10 cellular contexts compared by ENCODE assay signal in genomic region chrX:26649534-26649933, GRCh38.
DNase-seq lines count a peak whose midpoint lies in the region; ATAC-seq, FAIRE-seq and TF ChIP-seq lines count a peak whose summit lies in the region.
"Had no signal": no experiment of that assay in that cellular context is flagged by ENCODE, and none has a peak within 500 bp of the region (broad histone marks: within the 10 kb centered on the region; RNA-seq: fewer than 3 reads in every experiment).

No MANE protein-coding gene starts in this region.

- no peaks in the 10 kb centered on the region for H4K20me1 ChIP-seq in KMS-11 (ENCODE audit: insufficient read depth)
- H4K20me1 ChIP-seq in GM12878 (ENCODE audit: control insufficient read depth, insufficient read depth) = no peaks in the 10 kb centered on the region

- in situ Hi-C loops in GM12878 (cut with MboI) = no loop called here

- ATAC-seq in GM12878 (peak; percentile 60), HG02571 (IDR thresholded peaks at IDR 0.05; ENCODE audit: unreplicated experiment) (no peak), GM18870 (IDR thresholded peaks at IDR 0.05; ENCODE audit: unreplicated experiment) (no peak), GM18858 (IDR thresholded peaks at IDR 0.05; ENCODE audit: unreplicated experiment) (no peak)

- H3K79me2 ChIP-seq in KMS-11 (ENCODE audit: insufficient read depth, low read depth) = no peaks in the 10 kb centered on the region
- H3K79me2 ChIP-seq in GM12878 (ENCODE audit: control insufficient read depth, insufficient read depth, low read length) = no peaks in the 10 kb centered on the region

- POLR2A ChIA-PET in GM12878 (lab: Charles Lee) = no interaction called here

- H3K9me3 ChIP-seq in GM12878 (replicated peaks; ENCODE audit: control insufficient read depth, insufficient read depth, low read length) = no peaks in the 10 kb centered on the region; the same call in 2 of the 3 replicates

- no peak overlapping the region for H3K4me3 Mint-ChIP-seq in osteocyte (ENCODE audit: unreplicated experiment)
- H3K4me3 Mint-ChIP-seq: CD4-positive, CD25-positive, alpha-beta regulatory T cell had no signal

- no peaks in the 10 kb centered on the region for H3K27me3 Mint-ChIP-seq in osteocyte (ENCODE audit: unreplicated experiment)
- H3K27me3 Mint-ChIP-seq: CD4-positive, CD25-positive, alpha-beta regulatory T cell had no signal

- FAIRE-seq in GM12878 (lab: Jason Lieb, UNC) = peak; percentile 83

- no peaks in the 10 kb centered on the region for H3K36me3 Mint-ChIP-seq in osteocyte (ENCODE audit: unreplicated experiment)
- H3K36me3 Mint-ChIP-seq: CD4-positive, CD25-positive, alpha-beta regulatory T cell had no signal

- SMC1A ChIA-PET in GM12878 (lab: Charles Lee; ENCODE audit: uncharacterized antibody, unreplicated experiment) = no interaction called here

- H3K27ac ChIP-seq in KMS-11 (no peak overlapping the region), GM12878 (ENCODE audit: control insufficient read depth, insufficient read depth) (no peak overlapping the region)

- H3K4me3 ChIP-seq in KMS-11 (IDR thresholded peaks at IDR 0.05; ENCODE audit: insufficient read depth, low read depth, low read length) (no peak overlapping the region), GM12878 (no peak overlapping the region)

- no peak overlapping the region for H3K27ac Mint-ChIP-seq in osteocyte (ENCODE audit: unreplicated experiment)
- H3K27ac Mint-ChIP-seq: CD4-positive, CD25-positive, alpha-beta regulatory T cell had no signal

- TF ChIP-seq RAD21 in GM12878 (IDR thresholded peaks at IDR 0.05; ENCODE audit: insufficient read depth, low read depth, low read length) = 0 out of 2 replicates have a peak, but pooled peaks have one; percentile 16

- H3K27me3 ChIP-seq in KMS-11 (ENCODE audit: insufficient read depth, low read depth) (no peaks in the 10 kb centered on the region), GM12878 (replicated peaks in 1 of 2; ENCODE audit: control insufficient read depth in 2 of 2, insufficient read depth in 2 of 2, low read length in 1 of 2) (no peaks in the 10 kb centered on the region)

- H3K36me3 ChIP-seq in KMS-11 (ENCODE audit: insufficient read depth) (no peaks in the 10 kb centered on the region), GM12878 (ENCODE audit: control insufficient read depth in 2 of 2, insufficient read depth in 2 of 2, low read length in 1 of 2) (no peaks in the 10 kb centered on the region)

- no peak for TF ChIP-seq EP300 in GM12878 (IDR thresholded peaks at IDR 0.05; ENCODE audit: borderline replicate concordance in 1 of 2, control insufficient read depth in 1 of 2, low read depth in 2 of 2, low read length in 2 of 2)

- intact Hi-C loops in GM12878 (cut with micrococcal nuclease; ENCODE audit: unreplicated experiment) = no loop called here

- no peak overlapping the region for H2AFZ ChIP-seq in KMS-11 (ENCODE audit: low read depth)
- no peak overlapping the region for H2AFZ ChIP-seq in GM12878 (ENCODE audit: control insufficient read depth, low read depth, low read length)

- no TSS peak for BruUV-seq in GM12878 (replicated peaks; lab: Mats Ljungman, UMichigan)

- whole genome bisulfite sequencing in GM12878 (ENCODE audit: insufficient coverage, insufficient replicate concordance, low lambda C conversion rate, missing lambda C conversion rate) = 7% methylated on average over 7 of the region's 7 CpGs

- CTCF ChIA-PET in GM12878 (lab: Yijun Ruan, JAX) = interaction anchor here (0.6 to 1.6 kb wide), 9 partner anchors 10 to 1893 kb away, joined by 3 to 9 read pairs (median 4); no protein-coding TSS in a partner anchor

- TF ChIP-seq POLR2A in GM12878 (IDR thresholded peaks at IDR 0.05; ENCODE audit: low read depth, low read length) = no peak

- peak; percentile 62 for TF ChIP-seq CTCF in KMS-11 (conservative IDR thresholded peaks at IDR 0.05; ENCODE audit: low read depth, low read length)
- peak; percentile 49 to 54 (median 53); a peak in 4 of 6 replicates for TF ChIP-seq CTCF in GM12878 (IDR thresholded peaks at IDR 0.05 in 2 of 3, conservative IDR thresholded peaks at IDR 0.05 in 1 of 3; ENCODE audit: control insufficient read depth in 2 of 3, extremely low read depth in 1 of 3, insufficient read depth in 1 of 3, low read depth in 3 of 3, low read length in 3 of 3)
- TF ChIP-seq CTCF in osteocyte (IDR thresholded peaks at IDR 0.05) = peak; percentile 47

- H3K4me2 ChIP-seq in KMS-11 = no peak overlapping the region
- no peak overlapping the region for H3K4me2 ChIP-seq in GM12878 (ENCODE audit: control insufficient read depth, insufficient read depth)

- DNase-seq in NCI-H510A treated with DMSO at 0.1 percent for 48 hours (lab: John Stamatoyannopoulos, UW) = peak; percentile 17
- no peak for DNase-seq in NCI-H510A (lab: John Stamatoyannopoulos, UW)
- no peak for DNase-seq in GM12878 (ENCODE audit: low read depth, low spot score)
- DNase-seq in osteocyte (ENCODE audit: extremely low spot score, unreplicated experiment) = no peak
- DNase-seq: NCI-H1105 had no signal

- no peak overlapping the region for H3K9ac ChIP-seq in KMS-11
- H3K9ac ChIP-seq in GM12878 (ENCODE audit: control insufficient read depth, insufficient read depth, low read length) = no peak overlapping the region

- no peaks in the 10 kb centered on the region for H3K4me1 Mint-ChIP-seq in osteocyte (ENCODE audit: unreplicated experiment)
- H3K4me1 Mint-ChIP-seq: CD4-positive, CD25-positive, alpha-beta regulatory T cell had no signal

- H3K4me1 ChIP-seq in KMS-11 (ENCODE audit: low read depth, poor library complexity, severe bottlenecking) = no peaks in the 10 kb centered on the region
- H3K4me1 ChIP-seq in GM12878 (ENCODE audit: control insufficient read depth, insufficient read depth, low read length) = no peaks in the 10 kb centered on the region

- H3K9me3 Mint-ChIP-seq in osteocyte (ENCODE audit: unreplicated experiment) = peaks cover 26% of the 10 kb centered on the region

- RAD21 ChIA-PET in GM12878 (lab: Charles Lee; ENCODE audit: unreplicated experiment) = no interaction called here

TF ChIP-seq in GM12878, 131 proteins besides CTCF, POLR2A, EP300 and RAD21:
- TF ChIP-seq PKNOX1 (IDR thresholded peaks at IDR 0.05) (peak; percentile 37; the same call in 1 of the 2 replicates), POU2F2 (IDR thresholded peaks at IDR 0.05; ENCODE audit: borderline replicate concordance, low read depth, low read length) (no peak), NR2C2 (IDR thresholded peaks at IDR 0.05; ENCODE audit: borderline replicate concordance, control insufficient read depth, insufficient read length, low read depth) (no peak)
